Comparison of ENCODE assay signal across 10 cellular contexts in the genomic region with DNA sequence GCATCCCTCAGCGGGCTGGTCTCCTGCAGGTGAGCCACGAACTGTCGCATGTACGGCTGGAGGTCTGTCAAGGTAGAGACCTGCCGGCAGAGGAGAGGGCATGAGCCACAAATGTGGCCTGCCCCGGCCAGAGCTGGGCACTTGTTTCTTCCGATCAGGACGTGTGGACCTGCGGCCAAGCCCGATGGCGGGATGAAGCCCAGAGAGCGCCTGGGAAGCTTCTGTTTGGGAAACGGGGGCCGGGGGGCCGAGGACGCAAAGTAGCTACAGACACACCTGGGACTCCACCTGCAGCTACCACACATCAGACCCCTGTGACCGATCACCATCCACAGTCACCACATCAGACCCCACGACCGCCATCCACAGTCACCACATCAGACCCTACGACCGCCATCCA. TPM values are rescaled to one million over a fixed set of nuclear protein-coding genes. Genes with fewer than 3 reads are reported as not detected.
"Had no signal": no experiment of that assay in that cellular context is flagged by ENCODE, and none has a peak within 500 bp of the region (broad histone marks: within the 10 kb centered on the region; RNA-seq: fewer than 3 reads in every experiment).

No MANE protein-coding gene starts in this region.

- H3K4me3 ChIP-seq: GM23248, HAP-1, K562 had no signal

- DNase-seq: GM23248, GOT3, H7, IMR-90, KG1 had no signal

- ATAC-seq: HCT116, K562 had no signal

RNA-seq across cellular contexts. Expression of gene TERT, which starts 22.7 kb away (rescaled TPM):
- total RNA-seq: GM23248, IMR-90 had no signal

RNA-seq across cellular contexts. Expression of gene SLC6A18, which starts 47.0 kb away (rescaled TPM):
- total RNA-seq: GM23248, H4, H7, HT-29, IMR-90, K562 had no signal
